ENCODE assay signal across 1 cellular context in the genomic region with DNA sequence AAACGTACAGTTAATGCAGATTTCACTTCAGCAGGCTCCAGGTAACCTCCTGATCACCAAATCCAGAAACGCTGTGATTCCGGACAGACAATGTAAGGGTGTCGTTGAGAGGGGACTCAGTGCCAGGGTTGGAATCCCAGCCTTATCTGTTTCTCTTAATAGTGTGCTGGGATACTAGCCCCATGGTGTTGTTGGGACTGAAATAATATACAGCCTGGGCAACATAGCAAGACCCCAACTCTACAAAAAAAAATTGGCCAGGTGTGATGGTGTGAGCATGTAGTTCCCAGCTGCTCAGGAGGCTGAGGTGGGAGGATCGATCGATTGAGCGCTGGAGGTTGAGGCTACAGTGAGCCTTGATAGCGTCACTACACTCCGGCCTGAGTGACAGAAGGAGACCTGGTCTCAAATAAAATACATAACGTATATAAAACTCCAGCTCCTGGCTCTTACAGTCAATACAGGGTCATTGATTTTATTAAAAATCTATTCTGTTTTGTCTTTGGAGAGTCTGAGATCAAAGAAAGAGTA.
A peak's percentile ranks its signal among the peaks of the same experiment; 100 is the strongest.
TF ChIP-seq lines count a peak whose summit lies in the region.

No MANE protein-coding gene starts in this region.

TF ChIP-seq in HepG2, 621 proteins besides CTCF, POLR2A, EP300 and RAD21:
- TF ChIP-seq ZNF121 (CRISPR knock-in tag; IDR thresholded peaks at IDR 0.05) (peak; percentile 91), KAT2B (IDR thresholded peaks at IDR 0.05; ENCODE audit: borderline replicate concordance, low read depth, low read length) (peak; percentile 31; the same call in 1 of the 2 replicates), RFX5 (IDR thresholded peaks at IDR 0.05; ENCODE audit: low read depth, low read length) (no peak), ZIK1 (CRISPR knock-in tag; IDR thresholded peaks at IDR 0.05; ENCODE audit: borderline replicate concordance, low read depth) (no peak), KDM1A (CRISPR knock-in tag; IDR thresholded peaks at IDR 0.05) (0 out of 2 replicates have a peak, but pooled peaks have one; percentile 23), ONECUT2 (CRISPR knock-in tag; IDR thresholded peaks at IDR 0.05) (peak; percentile 70; the same call in 1 of the 2 replicates), RFXANK (CRISPR knock-in tag; IDR thresholded peaks at IDR 0.05) (no peak), ZNF674 (CRISPR knock-in tag; IDR thresholded peaks at IDR 0.05; ENCODE audit: low read depth) (no peak), ZNF230 (CRISPR knock-in tag; IDR thresholded peaks at IDR 0.05) (0 out of 2 replicates have a peak, but pooled peaks have one; percentile 46), ERF (CRISPR knock-in tag; IDR thresholded peaks at IDR 0.05) (no peak), JARID2 (CRISPR knock-in tag; IDR thresholded peaks at IDR 0.05; ENCODE audit: insufficient replicate concordance) (no peak), IRF2 (CRISPR knock-in tag; IDR thresholded peaks at IDR 0.05) (0 out of 2 replicates have a peak, but pooled peaks have one; percentile 11)
- TF ChIP-seq, protein P1, sequence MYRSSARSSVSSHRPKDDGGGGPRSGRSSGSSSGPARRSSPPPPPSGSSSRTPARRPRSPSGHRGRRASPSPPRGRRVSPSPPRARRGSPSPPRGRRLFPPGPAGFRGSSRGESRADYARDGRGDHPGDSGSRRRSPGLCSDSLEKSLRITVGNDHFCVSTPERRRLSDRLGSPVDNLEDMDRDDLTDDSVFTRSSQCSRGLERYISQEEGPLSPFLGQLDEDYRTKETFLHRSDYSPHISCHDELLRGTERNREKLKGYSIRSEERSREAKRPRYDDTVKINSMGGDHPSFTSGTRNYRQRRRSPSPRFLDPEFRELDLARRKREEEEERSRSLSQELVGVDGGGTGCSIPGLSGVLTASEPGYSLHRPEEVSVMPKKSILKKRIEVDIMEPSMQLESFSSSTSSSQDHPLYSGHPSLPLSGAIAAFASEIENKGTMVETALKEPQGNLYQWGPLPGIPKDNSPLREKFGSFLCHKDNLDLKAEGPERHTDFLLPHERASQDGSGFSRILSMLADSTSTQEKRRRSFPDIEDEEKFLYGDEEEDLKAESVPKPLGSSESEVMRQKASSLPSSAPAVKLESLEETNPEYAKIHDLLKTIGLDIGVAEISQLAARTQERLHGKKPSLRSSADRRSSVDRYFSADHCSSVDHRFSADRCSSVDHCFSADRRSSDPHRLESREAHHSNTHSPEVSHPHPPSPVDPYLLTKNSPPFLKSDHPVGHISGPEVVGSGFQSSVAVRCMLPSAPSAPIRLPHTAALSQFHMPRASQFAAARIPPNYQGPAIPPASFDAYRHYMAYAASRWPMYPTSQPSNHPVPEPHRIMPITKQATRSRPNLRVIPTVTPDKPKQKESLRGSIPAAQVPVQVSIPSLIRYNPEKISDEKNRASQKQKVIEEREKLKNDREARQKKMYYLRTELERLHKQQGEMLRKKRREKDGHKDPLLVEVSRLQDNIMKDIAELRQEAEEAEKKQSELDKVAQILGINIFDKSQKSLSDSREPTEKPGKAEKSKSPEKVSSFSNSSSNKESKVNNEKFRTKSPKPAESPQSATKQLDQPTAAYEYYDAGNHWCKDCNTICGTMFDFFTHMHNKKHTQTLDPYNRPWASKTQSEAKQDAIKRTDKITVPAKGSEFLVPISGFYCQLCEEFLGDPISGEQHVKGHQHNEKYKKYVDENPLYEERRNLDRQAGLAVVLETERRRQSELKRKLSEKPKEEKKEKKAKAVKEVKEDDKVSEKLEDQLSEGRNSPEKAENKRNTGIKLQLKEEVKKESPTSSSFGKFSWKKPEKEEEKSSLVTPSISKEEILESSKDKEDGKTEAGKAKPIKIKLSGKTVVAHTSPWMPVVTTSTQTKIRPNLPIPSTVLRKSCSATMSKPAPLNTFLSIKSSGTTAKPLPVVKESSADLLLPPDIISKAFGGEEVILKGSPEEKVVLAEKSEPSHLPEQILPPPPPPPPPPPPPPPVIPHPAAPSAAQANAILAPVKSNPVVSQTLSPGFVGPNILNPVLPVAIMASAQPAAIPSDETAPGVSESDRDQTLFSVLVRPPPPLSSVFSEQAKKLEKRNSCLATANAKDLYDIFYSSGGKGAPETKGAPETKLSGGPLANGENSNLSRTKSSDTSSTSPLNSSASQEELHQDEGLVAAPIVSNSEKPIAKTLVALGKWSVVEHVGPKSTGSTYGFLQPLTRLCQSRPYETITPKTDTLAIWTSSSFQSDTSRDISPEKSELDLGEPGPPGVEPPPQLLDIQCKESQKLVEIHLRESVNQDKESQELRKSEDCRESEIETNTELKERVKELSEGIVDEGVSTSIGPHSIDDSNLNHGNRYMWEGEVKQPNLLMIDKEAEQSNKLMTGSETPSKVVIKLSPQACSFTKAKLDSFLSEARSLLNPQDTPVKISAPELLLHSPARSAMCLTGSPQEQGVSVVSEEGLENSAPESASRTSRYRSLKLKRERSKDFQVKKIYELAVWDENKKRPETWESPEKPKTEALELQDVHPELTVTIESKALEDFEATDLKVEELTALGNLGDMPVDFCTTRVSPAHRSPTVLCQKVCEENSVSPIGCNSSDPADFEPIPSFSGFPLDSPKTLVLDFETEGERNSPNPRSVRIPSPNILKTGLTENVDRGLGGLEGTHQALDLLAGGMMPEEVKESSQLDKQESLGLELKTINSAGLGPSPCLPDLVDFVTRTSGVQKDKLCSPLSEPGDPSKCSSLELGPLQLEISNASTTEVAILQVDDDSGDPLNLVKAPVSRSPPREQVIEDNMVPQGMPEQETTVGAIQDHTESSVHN (CRISPR knock-in tag; IDR thresholded peaks at IDR 0.05): no peak
- TF ChIP-seq, protein P2, sequence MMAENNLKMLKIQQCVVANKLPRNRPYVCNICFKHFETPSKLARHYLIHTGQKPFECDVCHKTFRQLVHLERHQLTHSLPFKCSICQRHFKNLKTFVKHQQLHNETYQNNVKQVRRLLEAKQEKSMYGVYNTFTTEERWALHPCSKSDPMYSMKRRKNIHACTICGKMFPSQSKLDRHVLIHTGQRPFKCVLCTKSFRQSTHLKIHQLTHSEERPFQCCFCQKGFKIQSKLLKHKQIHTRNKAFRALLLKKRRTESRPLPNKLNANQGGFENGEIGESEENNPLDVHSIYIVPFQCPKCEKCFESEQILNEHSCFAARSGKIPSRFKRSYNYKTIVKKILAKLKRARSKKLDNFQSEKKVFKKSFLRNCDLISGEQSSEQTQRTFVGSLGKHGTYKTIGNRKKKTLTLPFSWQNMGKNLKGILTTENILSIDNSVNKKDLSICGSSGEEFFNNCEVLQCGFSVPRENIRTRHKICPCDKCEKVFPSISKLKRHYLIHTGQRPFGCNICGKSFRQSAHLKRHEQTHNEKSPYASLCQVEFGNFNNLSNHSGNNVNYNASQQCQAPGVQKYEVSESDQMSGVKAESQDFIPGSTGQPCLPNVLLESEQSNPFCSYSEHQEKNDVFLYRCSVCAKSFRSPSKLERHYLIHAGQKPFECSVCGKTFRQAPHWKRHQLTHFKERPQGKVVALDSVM (CRISPR knock-in tag; IDR thresholded peaks at IDR 0.05): peak; percentile 97
- TF ChIP-seq, protein P3, sequence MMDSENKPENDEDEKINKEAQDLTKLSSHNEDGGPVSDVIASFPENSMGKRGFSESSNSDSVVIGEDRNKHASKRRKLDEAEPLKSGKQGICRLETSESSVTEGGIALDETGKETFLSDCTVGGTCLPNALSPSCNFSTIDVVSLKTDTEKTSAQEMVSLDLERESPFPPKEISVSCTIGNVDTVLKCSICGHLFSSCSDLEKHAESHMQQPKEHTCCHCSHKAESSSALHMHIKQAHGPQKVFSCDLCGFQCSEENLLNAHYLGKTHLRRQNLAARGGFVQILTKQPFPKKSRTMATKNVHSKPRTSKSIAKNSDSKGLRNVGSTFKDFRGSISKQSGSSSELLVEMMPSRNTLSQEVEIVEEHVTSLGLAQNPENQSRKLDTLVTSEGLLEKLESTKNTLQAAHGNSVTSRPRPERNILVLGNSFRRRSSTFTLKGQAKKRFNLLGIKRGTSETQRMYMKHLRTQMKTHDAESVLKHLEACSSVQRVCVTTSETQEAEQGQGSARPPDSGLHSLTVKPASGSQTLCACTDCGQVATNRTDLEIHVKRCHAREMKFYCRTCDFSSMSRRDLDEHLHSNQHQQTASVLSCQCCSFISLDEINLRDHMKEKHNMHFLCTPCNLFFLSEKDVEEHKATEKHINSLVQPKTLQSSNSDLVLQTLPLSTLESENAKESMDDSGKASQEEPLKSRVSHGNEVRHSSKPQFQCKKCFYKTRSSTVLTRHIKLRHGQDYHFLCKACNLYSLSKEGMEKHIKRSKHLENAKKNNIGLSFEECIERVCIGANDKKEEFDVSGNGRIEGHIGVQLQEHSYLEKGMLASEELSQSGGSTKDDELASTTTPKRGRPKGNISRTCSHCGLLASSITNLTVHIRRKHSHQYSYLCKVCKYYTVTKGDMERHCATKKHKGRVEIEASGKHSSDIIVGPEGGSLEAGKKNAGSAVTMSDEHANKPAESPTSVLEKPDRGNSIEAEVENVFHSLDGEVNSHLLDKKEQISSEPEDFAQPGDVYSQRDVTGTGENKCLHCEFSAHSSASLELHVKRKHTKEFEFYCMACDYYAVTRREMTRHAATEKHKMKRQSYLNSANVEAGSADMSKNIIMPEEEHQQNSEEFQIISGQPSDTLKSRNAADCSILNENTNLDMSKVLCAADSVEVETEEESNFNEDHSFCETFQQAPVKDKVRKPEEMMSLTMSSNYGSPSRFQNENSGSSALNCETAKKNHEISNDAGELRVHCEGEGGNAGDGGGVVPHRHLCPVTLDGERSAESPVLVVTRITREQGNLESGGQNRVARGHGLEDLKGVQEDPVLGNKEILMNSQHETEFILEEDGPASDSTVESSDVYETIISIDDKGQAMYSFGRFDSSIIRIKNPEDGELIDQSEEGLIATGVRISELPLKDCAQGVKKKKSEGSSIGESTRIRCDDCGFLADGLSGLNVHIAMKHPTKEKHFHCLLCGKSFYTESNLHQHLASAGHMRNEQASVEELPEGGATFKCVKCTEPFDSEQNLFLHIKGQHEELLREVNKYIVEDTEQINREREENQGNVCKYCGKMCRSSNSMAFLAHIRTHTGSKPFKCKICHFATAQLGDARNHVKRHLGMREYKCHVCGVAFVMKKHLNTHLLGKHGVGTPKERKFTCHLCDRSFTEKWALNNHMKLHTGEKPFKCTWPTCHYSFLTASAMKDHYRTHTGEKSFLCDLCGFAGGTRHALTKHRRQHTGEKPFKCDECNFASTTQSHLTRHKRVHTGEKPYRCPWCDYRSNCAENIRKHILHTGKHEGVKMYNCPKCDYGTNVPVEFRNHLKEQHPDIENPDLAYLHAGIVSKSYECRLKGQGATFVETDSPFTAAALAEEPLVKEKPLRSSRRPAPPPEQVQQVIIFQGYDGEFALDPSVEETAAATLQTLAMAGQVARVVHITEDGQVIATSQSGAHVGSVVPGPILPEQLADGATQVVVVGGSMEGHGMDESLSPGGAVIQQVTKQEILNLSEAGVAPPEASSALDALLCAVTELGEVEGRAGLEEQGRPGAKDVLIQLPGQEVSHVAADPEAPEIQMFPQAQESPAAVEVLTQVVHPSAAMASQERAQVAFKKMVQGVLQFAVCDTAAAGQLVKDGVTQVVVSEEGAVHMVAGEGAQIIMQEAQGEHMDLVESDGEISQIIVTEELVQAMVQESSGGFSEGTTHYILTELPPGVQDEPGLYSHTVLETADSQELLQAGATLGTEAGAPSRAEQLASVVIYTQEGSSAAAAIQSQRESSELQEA (CRISPR knock-in tag; IDR thresholded peaks at IDR 0.05; ENCODE audit: not compliant biosample characterization): no peak
TF ChIP-seq in HepG2: peak in this region for 7.
